Comparison of ENCODE assay signal across 1 cellular context in the genomic region with DNA sequence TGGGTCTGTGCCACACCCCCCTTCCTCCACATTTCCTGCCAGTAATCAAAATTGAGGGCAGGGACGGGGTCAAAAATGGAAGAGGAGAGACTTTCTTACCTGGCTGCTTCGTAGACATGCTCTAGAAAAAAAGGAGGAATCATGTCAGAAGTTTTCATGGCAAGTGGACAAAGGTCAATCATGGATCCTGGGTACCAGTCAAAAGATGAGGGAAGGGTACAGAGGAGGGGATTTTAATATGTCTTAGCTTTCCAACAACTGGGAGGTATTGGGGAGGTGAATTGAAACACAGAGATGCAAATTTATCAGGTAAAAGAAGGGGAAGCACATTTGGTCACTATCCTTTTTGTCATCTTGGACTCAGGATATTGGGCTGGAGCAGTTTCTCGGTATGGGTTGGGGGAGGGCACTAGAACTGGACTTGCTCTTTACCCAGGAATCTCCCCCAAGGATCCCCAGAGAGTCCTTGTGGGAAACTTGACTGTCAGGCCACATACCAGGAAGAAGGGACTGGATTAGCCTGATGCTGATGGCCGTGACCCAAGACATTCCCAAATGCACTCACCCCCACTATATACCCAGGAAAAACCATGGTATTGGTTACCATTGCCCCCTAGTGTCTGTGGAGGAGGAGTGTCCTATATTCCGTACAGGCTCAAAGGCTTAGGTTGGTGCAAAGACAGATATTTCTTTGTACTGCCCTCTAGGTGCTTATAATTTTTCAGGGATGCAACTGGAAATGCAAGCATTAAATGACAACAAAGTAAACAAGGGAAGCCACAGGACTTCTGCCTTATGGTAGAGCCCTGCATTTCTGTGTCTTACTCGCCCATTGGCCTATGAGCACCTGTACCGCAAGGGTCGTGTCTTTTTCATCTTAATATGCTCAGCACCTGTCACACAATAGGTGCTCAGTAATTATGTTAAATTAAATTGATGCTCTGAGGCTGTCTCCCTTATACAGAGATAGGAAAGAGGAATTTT.
TF ChIP-seq lines count a peak whose summit lies in the region.

No MANE protein-coding gene starts in this region.

TF ChIP-seq in IMR-90, 13 proteins besides CTCF, POLR2A, EP300 and RAD21 (continued from another document):
- TF ChIP-seq BHLHE40 (IDR thresholded peaks at IDR 0.05; ENCODE audit: low read depth, low read length) = no peak
- TF ChIP-seq, protein P1, sequence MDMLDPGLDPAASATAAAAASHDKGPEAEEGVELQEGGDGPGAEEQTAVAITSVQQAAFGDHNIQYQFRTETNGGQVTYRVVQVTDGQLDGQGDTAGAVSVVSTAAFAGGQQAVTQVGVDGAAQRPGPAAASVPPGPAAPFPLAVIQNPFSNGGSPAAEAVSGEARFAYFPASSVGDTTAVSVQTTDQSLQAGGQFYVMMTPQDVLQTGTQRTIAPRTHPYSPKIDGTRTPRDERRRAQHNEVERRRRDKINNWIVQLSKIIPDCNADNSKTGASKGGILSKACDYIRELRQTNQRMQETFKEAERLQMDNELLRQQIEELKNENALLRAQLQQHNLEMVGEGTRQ (IDR thresholded peaks at IDR 0.05; ENCODE audit: low read depth, low read length) = no peak
- no peak for TF ChIP-seq SMC3 (IDR thresholded peaks at IDR 0.05; ENCODE audit: low read depth, low read length)
- TF ChIP-seq FOS (IDR thresholded peaks at IDR 0.05; ENCODE audit: low read depth, low read length) = no peak
- TF ChIP-seq MXI1 (IDR thresholded peaks at IDR 0.05; ENCODE audit: borderline replicate concordance, low read depth, low read length) = no peak
TF ChIP-seq in IMR-90: peak in this region for 0.
